Comparison of ENCODE assay signal across 9 cellular contexts in genomic region chr5:165457854-165458481, GRCh38.
DNase-seq lines count a peak whose midpoint lies in the region; ATAC-seq and TF ChIP-seq lines count a peak whose summit lies in the region.
"Had no signal": no experiment of that assay in that cellular context is flagged by ENCODE, and none has a peak within 500 bp of the region (broad histone marks: within the 10 kb centered on the region; RNA-seq: fewer than 3 reads in every experiment).

No MANE protein-coding gene starts in this region.

- no peak for DNase-seq in GM12864 (ENCODE audit: low read depth)
- peak; percentile 8 for DNase-seq in M059J (ENCODE audit: low read depth)
- peak; percentile 52 for DNase-seq in astrocyte of the spinal cord (ENCODE audit: low read depth, low spot score)
- DNase-seq in NCI-H2227 (lab: John Stamatoyannopoulos, UW; ENCODE audit: unreplicated experiment): no peak
- DNase-seq in amygdala (lab: John Stamatoyannopoulos, UW): no peak

- H3K4me3 ChIP-seq in GM12864 (ENCODE audit: low read depth, low read length) (no peak overlapping the region), astrocyte of the spinal cord (ENCODE audit: low read depth, low read length) (no peak overlapping the region)
- H3K4me3 ChIP-seq: K562 had no signal

- ATAC-seq in GM21576 (IDR thresholded peaks at IDR 0.05; ENCODE audit: unreplicated experiment): no peak
- ATAC-seq in HG02678 (IDR thresholded peaks at IDR 0.05; ENCODE audit: unreplicated experiment): no peak
- ATAC-seq: K562 had no signal

- no peaks in the 10 kb centered on the region for H3K27me3 Mint-ChIP-seq in nephron (ENCODE audit: low read depth)

- H3K36me3 Mint-ChIP-seq in nephron (ENCODE audit: low read depth): no peaks in the 10 kb centered on the region

- peaks cover 8% of the 10 kb centered on the region for H3K4me1 Mint-ChIP-seq in nephron

- TF ChIP-seq CTCF in GM12864 (IDR thresholded peaks at IDR 0.05; ENCODE audit: low read depth, low read length, missing control alignments) (peak; percentile 15), astrocyte of the spinal cord (IDR thresholded peaks at IDR 0.05; ENCODE audit: low read depth, low read length) (peak; percentile 66), nephron (IDR thresholded peaks at IDR 0.05; ENCODE audit: unreplicated experiment in 3 of 3) (peak; percentile 55 to 78 (median 67))

- H3K4me3 Mint-ChIP-seq in nephron: no peak overlapping the region

- in situ Hi-C loops in astrocyte of the spinal cord (cut with HindIII; ENCODE audit: low sequenced_read_pairs): no loop called here

- H3K27ac Mint-ChIP-seq in nephron: peak overlapping the region in 1 of 3 experiments; percentile 32

- H3K9me3 Mint-ChIP-seq in nephron: no peaks in the 10 kb centered on the region

Comparison
In these comparisons a context has a peak if more than half of its experiments do, and no peak if none do; other contexts are left out.
1. DNase-seq: peak in M059J (single experiment) and astrocyte of the spinal cord (single experiment); none in GM12864 (single experiment), NCI-H2227 (single experiment) and amygdala (0 of 56).
2. CTCF ChIP-seq: peak in every context shown above with its lines; median percentile 67 in nephron; 66 in astrocyte of the spinal cord; 15 in GM12864.